In the genomic region with DNA sequence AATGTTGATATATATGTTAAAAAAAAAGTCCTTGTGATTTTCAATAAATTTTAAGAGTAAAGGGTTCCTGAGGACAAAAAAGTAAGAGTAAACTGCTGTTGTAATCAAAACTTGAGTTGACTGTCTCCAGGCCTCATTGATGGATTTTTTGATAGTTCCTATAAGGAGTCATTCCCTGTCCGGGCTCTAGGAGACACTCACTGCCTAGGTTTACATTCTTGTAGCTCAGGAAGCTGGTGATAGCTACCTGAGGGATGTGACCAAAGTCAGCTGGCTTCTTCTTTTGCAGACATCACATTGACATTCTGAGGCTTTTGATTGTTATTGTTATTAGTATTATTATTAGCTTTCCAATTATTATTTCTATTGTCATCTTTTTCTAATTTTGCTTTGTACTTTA, we compare ENCODE assay signal across 10 cellular contexts.
A peak's percentile ranks its signal among the peaks of the same experiment; 100 is the strongest.
DNase-seq lines count a peak whose midpoint lies in the region; ATAC-seq and TF ChIP-seq lines count a peak whose summit lies in the region.
"Had no signal": no experiment of that assay in that cellular context is flagged by ENCODE, and none has a peak within 500 bp of the region (broad histone marks: within the 10 kb centered on the region; RNA-seq: fewer than 3 reads in every experiment).

No MANE protein-coding gene starts in this region.

- H3K27me3 ChIP-seq in cardiac muscle cell (no peaks in the 10 kb centered on the region), upper lobe of right lung (no peaks in the 10 kb centered on the region)

- H3K9me3 ChIP-seq in cardiac muscle cell (ENCODE audit: low read depth) (no peaks in the 10 kb centered on the region), upper lobe of right lung (no peaks in the 10 kb centered on the region)
- H3K9me3 ChIP-seq: psoas muscle had no signal

- H3K36me3 ChIP-seq in cardiac muscle cell: no peaks in the 10 kb centered on the region
- H3K36me3 ChIP-seq in upper lobe of right lung: no peaks in the 10 kb centered on the region

- no peaks in the 10 kb centered on the region for H3K4me1 ChIP-seq in cardiac muscle cell (ENCODE audit: low read depth)
- no peaks in the 10 kb centered on the region for H3K4me1 ChIP-seq in upper lobe of right lung
- H3K4me1 ChIP-seq: psoas muscle had no signal

- peak; percentile 49 for TF ChIP-seq CTCF in cardiac muscle cell (IDR thresholded peaks at IDR 0.05; ENCODE audit: low read depth, low read length)
- peak; percentile 29 for TF ChIP-seq CTCF in foreskin fibroblast (IDR thresholded peaks at IDR 0.05; ENCODE audit: low read depth, low read length)
- TF ChIP-seq CTCF in upper lobe of right lung (IDR thresholded peaks at IDR 0.05): peak; percentile 33

- peak; percentile 13 to 25 for DNase-seq in cardiac muscle cell (ENCODE audit: low read depth in 1 of 2, low spot score in 1 of 2)
- DNase-seq in Right ventricle myocardium inferior (ENCODE audit: missing footprints): no peak
- DNase-seq in SHP77 (lab: John Stamatoyannopoulos, UW): peak; percentile 30 to 78
- DNase-seq in foreskin fibroblast: peak; percentile 1 to 27
- DNase-seq in upper lobe of right lung: no peak
- DNase-seq in cortex of kidney (lab: John Stamatoyannopoulos, UW): no peak
- DNase-seq: effector memory CD4-positive, alpha-beta T cell; psoas muscle had no signal

- intact Hi-C loops in Right ventricle myocardium inferior (cut with DNase I): no loop called here
- intact Hi-C loops in upper lobe of right lung (cut with DNase I): no loop called here

- H3K27ac ChIP-seq in cardiac muscle cell (no peak overlapping the region), upper lobe of right lung (no peak overlapping the region)
- H3K27ac ChIP-seq: psoas muscle had no signal

- no peak overlapping the region for H3K4me3 ChIP-seq in cardiac muscle cell
- no peak overlapping the region for H3K4me3 ChIP-seq in foreskin fibroblast (ENCODE audit: low read depth in 1 of 2, low read length in 2 of 2)
- H3K4me3 ChIP-seq in upper lobe of right lung: no peak overlapping the region
- H3K4me3 ChIP-seq: psoas muscle had no signal

- ATAC-seq in Right ventricle myocardium inferior (no peak), upper lobe of right lung (no peak), GM21367 (IDR thresholded peaks at IDR 0.05; ENCODE audit: unreplicated experiment) (no peak), GM18498 (IDR thresholded peaks at IDR 0.05; ENCODE audit: unreplicated experiment) (no peak)
- ATAC-seq: psoas muscle had no signal

Comparison
In these comparisons a context has a peak if more than half of its experiments do, and no peak if none do; other contexts are left out.
1. DNase-seq: peak in cardiac muscle cell (2 of 2), SHP77 (2 of 2) and foreskin fibroblast (2 of 2); none in Right ventricle myocardium inferior (single experiment), upper lobe of right lung (single experiment) and cortex of kidney (single experiment).
2. Peak in every context shown above with its lines, with median percentiles within 50 percentile points of each other: CTCF ChIP-seq.